In genomic region chr7:114302858-114303257, GRCh38 we compare ENCODE assay signal across 17 cellular contexts.
DNase-seq lines count a peak whose midpoint lies in the region; ATAC-seq, FAIRE-seq and TF ChIP-seq lines count a peak whose summit lies in the region.
"Had no signal": no experiment of that assay in that cellular context is flagged by ENCODE, and none has a peak within 500 bp of the region (broad histone marks: within the 10 kb centered on the region; RNA-seq: fewer than 3 reads in every experiment).

No MANE protein-coding gene starts in this region.

- no peak overlapping the region for H3K18ac ChIP-seq in mesenchymal stem cell (ENCODE audit: low read depth in 1 of 2, low read length in 2 of 2)

- no peaks in the 10 kb centered on the region for H3K36me3 ChIP-seq in HEK293 (ENCODE audit: control insufficient read depth in 2 of 2, insufficient read depth in 1 of 2, low read length in 2 of 2)
- no peaks in the 10 kb centered on the region for H3K36me3 ChIP-seq in mesenchymal stem cell (ENCODE audit: control insufficient read depth in 1 of 2, insufficient read depth in 2 of 2, low read depth in 1 of 2, low read length in 2 of 2)
- H3K36me3 ChIP-seq: Peyer's patch had no signal

- no peak overlapping the region for H3K4me2 ChIP-seq in mesenchymal stem cell (ENCODE audit: low read length, poor library complexity, severe bottlenecking)

- no peak overlapping the region for H3K27ac Mint-ChIP-seq in activated T-helper 17 cell treated with anti-CD3 and anti-CD28 coated beads, Interleukin-2, amount 50 U/mL, for 72 hours

- H3K4me1 ChIP-seq in HEK293 (ENCODE audit: control insufficient read depth, insufficient read depth, low read length) (no peaks in the 10 kb centered on the region), mesenchymal stem cell (ENCODE audit: control insufficient read depth, insufficient read depth, low read depth, low read length) (no peaks in the 10 kb centered on the region)
- H3K4me1 ChIP-seq: Peyer's patch had no signal

- no peak overlapping the region for H3K27ac ChIP-seq in HEK293 (ENCODE audit: extremely low read depth, low read depth, low read length)
- peak overlapping the region; percentile 17 for H3K27ac ChIP-seq in mesenchymal stem cell (ENCODE audit: low read length, poor library complexity, severe bottlenecking)
- H3K27ac ChIP-seq: C4-2B, Peyer's patch had no signal

- TF ChIP-seq CTCF in HEK293 (tag by site-specific recombination; IDR thresholded peaks at IDR 0.05), result no peak

- H2BK15ac ChIP-seq in mesenchymal stem cell (ENCODE audit: low read depth, poor library complexity, severe bottlenecking), result no peak overlapping the region

- POLR2A ChIA-PET in HEK293 (lab: Yijun Ruan, JAX), result no interaction called here

- ATAC-seq in activated T-helper 17 cell treated with anti-CD3 and anti-CD28 coated beads, Interleukin-2, amount 50 U/mL, for 72 hours (replicated peaks), result peak; percentile 18
- ATAC-seq in HG02973 (IDR thresholded peaks at IDR 0.05; ENCODE audit: unreplicated experiment), result no peak

- no peak overlapping the region for H4K8ac ChIP-seq in mesenchymal stem cell (ENCODE audit: low read length)

- H3K23ac ChIP-seq in mesenchymal stem cell (ENCODE audit: low read length in 2 of 2), result no peak overlapping the region

- H2BK5ac ChIP-seq in mesenchymal stem cell (ENCODE audit: low read depth, low read length, poor library complexity, severe bottlenecking), result no peak overlapping the region

- H2AFZ ChIP-seq in mesenchymal stem cell (ENCODE audit: low read depth, low read length), result no peak overlapping the region

- CTCF ChIA-PET in HEK293 (lab: Yijun Ruan, JAX), result interaction anchor here (0.6 kb wide), 1 partner anchor 125 kb away, joined by 4 read pairs; no protein-coding TSS in a partner anchor

- H4K91ac ChIP-seq in mesenchymal stem cell (ENCODE audit: low read length), result no peak overlapping the region

- no peak overlapping the region for H3K4ac ChIP-seq in mesenchymal stem cell (ENCODE audit: low read depth in 1 of 2, low read length in 2 of 2)

- no peaks in the 10 kb centered on the region for H3K79me1 ChIP-seq in mesenchymal stem cell (replicated peaks; ENCODE audit: low read length, poor library complexity, severe bottlenecking)

- H2BK120ac ChIP-seq in mesenchymal stem cell (ENCODE audit: low read depth, low read length), result no peak overlapping the region

- no peak overlapping the region for H2BK12ac ChIP-seq in mesenchymal stem cell (ENCODE audit: low read length in 2 of 2)

- H3K9me3 Mint-ChIP-seq in activated T-helper 17 cell treated with anti-CD3 and anti-CD28 coated beads, Interleukin-2, amount 50 U/mL, for 72 hours, result no peaks in the 10 kb centered on the region

- no peak overlapping the region for H2AK5ac ChIP-seq in mesenchymal stem cell (ENCODE audit: low read length, severe bottlenecking)

- H3K14ac ChIP-seq in mesenchymal stem cell (ENCODE audit: low read length in 2 of 2), result no peak overlapping the region

- H3K9me3 ChIP-seq in HEK293 (ENCODE audit: control insufficient read depth, insufficient read depth, low read depth, low read length), result no peaks in the 10 kb centered on the region
- no peaks in the 10 kb centered on the region for H3K9me3 ChIP-seq in mesenchymal stem cell (ENCODE audit: control insufficient read depth, low read length)
- H3K9me3 ChIP-seq: Peyer's patch had no signal

- WGBS in mesenchymal stem cell, result 69% methylated on average over 3 of the region's 4 CpGs

- DNase-seq in mesenchymal stem cell (no peak), frontal cortex (ENCODE audit: low spot score in 2 of 2) (no peak), SK-N-DZ (ENCODE audit: low spot score) (no peak), NCI-H2029 treated with DMSO at 0.1 percent for 48 hours (lab: John Stamatoyannopoulos, UW) (no peak)
- DNase-seq: COR-L47, GF-D8, Karpas-422, NCI-H1930, NCI-H2171 treated with DMSO at 0.1 percent for 48 hours, NCI-H774, Peyer's patch, SW 1271 had no signal

- H3K27me3 Mint-ChIP-seq in activated T-helper 17 cell treated with anti-CD3 and anti-CD28 coated beads, Interleukin-2, amount 50 U/mL, for 72 hours, result peaks cover 6% of the 10 kb centered on the region

- no peaks in the 10 kb centered on the region for H3K4me1 Mint-ChIP-seq in activated T-helper 17 cell treated with anti-CD3 and anti-CD28 coated beads, Interleukin-2, amount 50 U/mL, for 72 hours

- no peaks in the 10 kb centered on the region for H3K27me3 ChIP-seq in mesenchymal stem cell (ENCODE audit: control insufficient read depth in 1 of 2, insufficient read depth in 1 of 2, low read length in 2 of 2)
- H3K27me3 ChIP-seq: Peyer's patch had no signal

- H3K36me3 Mint-ChIP-seq in activated T-helper 17 cell treated with anti-CD3 and anti-CD28 coated beads, Interleukin-2, amount 50 U/mL, for 72 hours (ENCODE audit: low read depth), result no peaks in the 10 kb centered on the region

- no peak overlapping the region for H3K9ac ChIP-seq in mesenchymal stem cell (ENCODE audit: low read length)

- H3K4me3 ChIP-seq in HEK293 (ENCODE audit: low read depth, low read length) (no peak overlapping the region), mesenchymal stem cell (ENCODE audit: insufficient read depth in 1 of 2, low read depth in 1 of 2, low read length in 2 of 2) (no peak overlapping the region)
- H3K4me3 ChIP-seq: Peyer's patch had no signal

- no peak overlapping the region for H3K4me3 Mint-ChIP-seq in activated T-helper 17 cell treated with anti-CD3 and anti-CD28 coated beads, Interleukin-2, amount 50 U/mL, for 72 hours

- FAIRE-seq in A204.1 (lab: Jason Lieb, UNC), result peak; percentile 53
- no peak for FAIRE-seq in frontal cortex (lab: Jason Lieb, UNC)

TF ChIP-seq in HEK293, 187 proteins besides CTCF, POLR2A, EP300 and RAD21:
- no peak for TF ChIP-seq ZNF404 (tag by site-specific recombination; IDR thresholded peaks at IDR 0.05)
- peak; percentile 97 for TF ChIP-seq RBAK (tag by site-specific recombination; IDR thresholded peaks at IDR 0.05)
- no peak for TF ChIP-seq KLF10 (tag by site-specific recombination; IDR thresholded peaks at IDR 0.05)
- TF ChIP-seq ZBTB7A (tag by site-specific recombination; IDR thresholded peaks at IDR 0.05; ENCODE audit: low read depth), result no peak
